In genomic region chr7:46885167-46885566, GRCh38 we compare ENCODE assay signal across 12 cellular contexts.
"Had no signal": no experiment of that assay in that cellular context is flagged by ENCODE, and none has a peak within 500 bp of the region (broad histone marks: within the 10 kb centered on the region; RNA-seq: fewer than 3 reads in every experiment).

No MANE protein-coding gene starts in this region.

- H3K9ac ChIP-seq: parathyroid adenoma had no signal

- H3K4me3 ChIP-seq: left ventricle myocardium inferior, lower lobe of right lung, psoas muscle had no signal

- H3K27ac ChIP-seq: foreskin keratinocyte, left ventricle myocardium inferior, lower lobe of right lung, parathyroid adenoma, psoas muscle had no signal

- H3K36me3 ChIP-seq: left ventricle myocardium inferior, lower lobe of right lung had no signal

- H3K27me3 ChIP-seq: foreskin keratinocyte had no signal

- H3K9me3 ChIP-seq: psoas muscle had no signal

- H2AFZ ChIP-seq: parathyroid adenoma had no signal

- DNase-seq: erythroblast; foreskin keratinocyte; kidney; left cardiac atrium; left ventricle myocardium inferior; lower lobe of right lung; mesenchymal stem cell; midbrain; psoas muscle; stimulated activated CD4-positive, alpha-beta T cell treated with anti-CD3 and anti-CD28 coated beads, Interleukin-2, amount 100 ng/mL, for 24 hours; stimulated activated naive CD4-positive, alpha-beta T cell had no signal

- H3K79me2 ChIP-seq: parathyroid adenoma had no signal

- H3K4me1 ChIP-seq: left ventricle myocardium inferior, lower lobe of right lung, parathyroid adenoma, psoas muscle had no signal
